In genomic region chr11:93169950-93170561, GRCh38 we compare ENCODE assay signal across 9 cellular contexts. TPM values are rescaled to one million over a fixed set of nuclear protein-coding genes. Genes with fewer than 3 reads are reported as not detected.
DNase-seq lines count a peak whose midpoint lies in the region; ATAC-seq and TF ChIP-seq lines count a peak whose summit lies in the region.
"Had no signal": no experiment of that assay in that cellular context is flagged by ENCODE, and none has a peak within 500 bp of the region (broad histone marks: within the 10 kb centered on the region; RNA-seq: fewer than 3 reads in every experiment).

No MANE protein-coding gene starts in this region.

- no peaks in the 10 kb centered on the region for H4K20me1 ChIP-seq in smooth muscle cell (ENCODE audit: low read depth)

- H3K27ac ChIP-seq in esophagus muscularis mucosa (replicated peaks in 1 of 4) (no peak overlapping the region), smooth muscle cell (ENCODE audit: low read depth) (no peak overlapping the region), vagina (no peak overlapping the region)
- H3K27ac ChIP-seq: epithelial cell of prostate had no signal

- no peak overlapping the region for H3K9ac ChIP-seq in smooth muscle cell (ENCODE audit: low read depth)

- DNase-seq in NCI-H748 (lab: John Stamatoyannopoulos, UW; ENCODE audit: unreplicated experiment): peak; percentile 10
- DNase-seq in NCI-H748 treated with DMSO at 0.1 percent for 48 hours (lab: John Stamatoyannopoulos, UW): no peak
- DNase-seq in NCI-H460 (ENCODE audit: extremely low read depth, low read depth): peak; percentile 38
- DNase-seq in esophagus muscularis mucosa (ENCODE audit: extremely low spot score): no peak
- no peak for DNase-seq in smooth muscle cell (lab: John Stamatoyannopoulos, UW; ENCODE audit: unreplicated experiment)
- no peak for DNase-seq in epidermal melanocyte (ENCODE audit: insufficient read length, low spot score)
- no peak for DNase-seq in vagina (ENCODE audit: extremely low spot score in 2 of 2)

- H3F3A ChIP-seq in smooth muscle cell (ENCODE audit: low read depth): no peaks in the 10 kb centered on the region

- no peak for ATAC-seq in GM18519 (IDR thresholded peaks at IDR 0.05; ENCODE audit: low FRiP score, unreplicated experiment)

- no peak for TF ChIP-seq EP300 in esophagus muscularis mucosa (IDR thresholded peaks at IDR 0.05)

- intact Hi-C loops in esophagus muscularis mucosa (cut with DNase I): loop anchor here (10.0 kb wide), 1 partner anchor 65 kb away; no protein-coding TSS in a partner anchor
- intact Hi-C loops in vagina (cut with DNase I): no loop called here

- no peak overlapping the region for H3K4me2 ChIP-seq in smooth muscle cell

- no peaks in the 10 kb centered on the region for H3K79me2 ChIP-seq in smooth muscle cell (ENCODE audit: low read depth)

- no peaks in the 10 kb centered on the region for H3K4me1 ChIP-seq in esophagus muscularis mucosa
- no peaks in the 10 kb centered on the region for H3K4me1 ChIP-seq in smooth muscle cell (ENCODE audit: low read depth)
- H3K4me1 ChIP-seq in vagina: no peaks in the 10 kb centered on the region

- H3K27me3 ChIP-seq in esophagus muscularis mucosa (no peaks in the 10 kb centered on the region), smooth muscle cell (ENCODE audit: low read depth) (no peaks in the 10 kb centered on the region), vagina (no peaks in the 10 kb centered on the region)

- WGBS in esophagus muscularis mucosa: 51% methylated on average over 2 of the region's 2 CpGs
- 76% methylated on average over 2 of the region's 2 CpGs for WGBS in smooth muscle cell (ENCODE audit: low lambda C conversion rate)

- H2AFZ ChIP-seq in smooth muscle cell (ENCODE audit: low read depth): no peak overlapping the region

- no peak for TF ChIP-seq POLR2A in esophagus muscularis mucosa (IDR thresholded peaks at IDR 0.05; ENCODE audit: low read depth)
- no peak for TF ChIP-seq POLR2A in vagina (IDR thresholded peaks at IDR 0.05)

- TF ChIP-seq CTCF in esophagus muscularis mucosa (IDR thresholded peaks at IDR 0.05): peak in 2 of 3 experiments; percentile 22 to 34
- peak; percentile 50 for TF ChIP-seq CTCF in smooth muscle cell (IDR thresholded peaks at IDR 0.05; ENCODE audit: borderline replicate concordance, insufficient read depth, poor library complexity, severe bottlenecking)
- peak in 1 of 3 experiments; percentile 17 for TF ChIP-seq CTCF in vagina (IDR thresholded peaks at IDR 0.05)

- peaks cover 0 to 27% (median 4%) of the 10 kb centered on the region in 4 donors for H3K36me3 ChIP-seq in esophagus muscularis mucosa
- H3K36me3 ChIP-seq in smooth muscle cell (ENCODE audit: low read depth): no peaks in the 10 kb centered on the region
- H3K36me3 ChIP-seq in vagina: peaks cover 0 to 4% of the 10 kb centered on the region in 2 donors

- no peak overlapping the region for H3K4me3 ChIP-seq in esophagus muscularis mucosa
- no peak overlapping the region for H3K4me3 ChIP-seq in smooth muscle cell
- H3K4me3 ChIP-seq in vagina: no peak overlapping the region

- H3K9me3 ChIP-seq in esophagus muscularis mucosa (no peaks in the 10 kb centered on the region), smooth muscle cell (replicated peaks; ENCODE audit: low read depth) (no peaks in the 10 kb centered on the region), vagina (no peaks in the 10 kb centered on the region)

RNA-seq across cellular contexts. Expression of gene SLC36A4, which starts 27.7 kb away (rescaled TPM):
- total RNA-seq in NCI-H460 (2014; rRNA removed; shearing (Covaris generic)): 11.2 and 19.5 TPM in 2 replicates
- 8.7 and 11.5 TPM in 2 replicates for polyA plus RNA-seq in NCI-H460 (2014; cell fraction: nucleus; rRNA removed)
- total RNA-seq in esophagus muscularis mucosa (10 to 100 TPM; 10.9 to 19.9 (median 17.7) TPM), smooth muscle cell (30.5 and 35.4 TPM in 2 replicates), vagina (16.7 TPM)
- 41.8 and 48.6 TPM in 2 replicates for polyA plus RNA-seq in smooth muscle cell

Comparison
In these comparisons a context has a peak if more than half of its experiments do, and no peak if none do; other contexts are left out.
1. DNase-seq: peak in NCI-H748 (single experiment) and NCI-H460 (single experiment); none in NCI-H748 treated with DMSO at 0.1 percent for 48 hours (single experiment), esophagus muscularis mucosa (single experiment), smooth muscle cell (single experiment), epidermal melanocyte (single experiment) and vagina (0 of 2).